ENCODE assay signal across 14 cellular contexts in the genomic region with DNA sequence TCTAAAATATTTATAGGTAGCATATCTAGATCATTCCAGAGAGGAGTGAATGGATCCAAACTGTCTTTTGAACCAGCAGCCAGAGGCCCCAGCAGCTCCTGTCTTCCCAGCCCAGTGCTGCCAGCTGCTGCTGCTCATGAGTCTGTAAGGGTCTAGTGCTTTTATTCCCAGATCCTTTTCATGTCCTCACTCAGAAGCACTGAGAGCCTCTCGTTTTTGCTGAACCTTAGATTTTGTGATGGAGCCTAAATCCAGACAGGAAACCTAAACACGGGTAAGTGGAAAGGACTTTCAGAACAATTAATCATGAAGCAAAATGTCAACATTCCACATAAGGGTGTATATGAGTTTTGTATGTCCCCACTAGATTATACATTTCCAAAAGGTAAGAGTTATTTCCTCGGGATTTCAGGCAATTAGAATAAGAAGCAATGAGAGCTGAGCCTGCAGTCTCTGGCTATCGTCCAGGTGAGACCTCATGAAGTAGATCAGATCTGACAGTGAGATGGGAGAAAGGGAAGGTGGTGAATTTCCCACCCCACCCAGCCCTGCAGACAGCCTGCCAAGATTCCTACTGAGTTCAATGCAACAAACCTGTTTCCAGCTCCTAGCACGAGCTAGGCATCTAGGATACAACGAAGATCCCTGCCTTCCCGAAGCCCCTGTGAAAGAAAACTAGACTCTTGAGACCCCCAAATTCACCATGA.
DNase-seq lines count a peak whose midpoint lies in the region; ATAC-seq, FAIRE-seq and TF ChIP-seq lines count a peak whose summit lies in the region.
"Had no signal": no experiment of that assay in that cellular context is flagged by ENCODE, and none has a peak within 500 bp of the region (broad histone marks: within the 10 kb centered on the region; RNA-seq: fewer than 3 reads in every experiment).

No MANE protein-coding gene starts in this region.

- peaks cover 94% of the 10 kb centered on the region for H3K4me1 ChIP-seq in HepG2 (ENCODE audit: insufficient read depth, low read length)
- peaks cover 0 to 56% (median 23%) of the 10 kb centered on the region in 4 donors for H3K4me1 ChIP-seq in right lobe of liver
- peaks cover 19% of the 10 kb centered on the region for H3K4me1 ChIP-seq in adipocyte (ENCODE audit: control insufficient read depth, insufficient read depth, low read length)
- peaks cover 29% of the 10 kb centered on the region for H3K4me1 ChIP-seq in keratinocyte (ENCODE audit: control insufficient read depth, extremely low read depth, insufficient read depth, low read length)

- H3K27ac ChIP-seq in HepG2 (ENCODE audit: extremely low read length, insufficient read depth, low read length) (peak overlapping the region; percentile 86), right lobe of liver (peak overlapping the region in 1 of 3 donors; percentile 67), keratinocyte (ENCODE audit: control insufficient read depth, insufficient read depth, low read length) (no peak overlapping the region)
- H3K27ac ChIP-seq: esophagus muscularis mucosa had no signal

- POLR2A ChIA-PET in HepG2 (lab: Yijun Ruan, JAX), result interaction anchor here (5.3 kb wide), 1 partner anchor 172 kb away, joined by 42 read pairs; a partner anchor contains a TSS

- H3K9me3 ChIP-seq in HepG2 (ENCODE audit: low read length) (no peaks in the 10 kb centered on the region), right lobe of liver (no peaks in the 10 kb centered on the region), adipocyte (ENCODE audit: control insufficient read depth, low read length) (no peaks in the 10 kb centered on the region), keratinocyte (ENCODE audit: control insufficient read depth, low read depth, low read length) (no peaks in the 10 kb centered on the region)
- H3K9me3 ChIP-seq: esophagus muscularis mucosa had no signal

- no peak for TF ChIP-seq RAD21 in HepG2 (CRISPR knock-in tag; IDR thresholded peaks at IDR 0.05)

- H3K79me2 ChIP-seq in HepG2 (ENCODE audit: insufficient read depth, low read length) (no peaks in the 10 kb centered on the region), keratinocyte (ENCODE audit: control insufficient read depth, insufficient read depth, low read length) (no peaks in the 10 kb centered on the region)

- TF ChIP-seq POLR2A in HepG2 (IDR thresholded peaks at IDR 0.05; ENCODE audit: insufficient read depth in 1 of 2, low read depth in 2 of 2, low read length in 2 of 2) (no peak), right lobe of liver (IDR thresholded peaks at IDR 0.05) (no peak)

- BruUV-seq in HepG2 (replicated peaks; lab: Mats Ljungman, UMichigan), result no TSS peak

- DNase-seq in HepG2 (ENCODE audit: low spot score) (no peak), right lobe of liver (no peak), adipocyte (ENCODE audit: low read depth) (peak; percentile 14), keratinocyte (ENCODE audit: low read depth, low spot score) (no peak), GDM1 (lab: John Stamatoyannopoulos, UW) (no peak), COLO668 (lab: John Stamatoyannopoulos, UW; ENCODE audit: unreplicated experiment) (no peak), nucleus accumbens (lab: John Stamatoyannopoulos, UW) (no peak), NCI-H1436 treated with DMSO at 0.1 percent for 48 hours (lab: John Stamatoyannopoulos, UW) (no peak)
- DNase-seq: activated CD4-positive, alpha-beta T cell treated with anti-CD3 and anti-CD28 coated beads, Interleukin-2, amount 50 U/mL, for 4 hours; AML-193; midbrain; stimulated activated CD4-positive, alpha-beta T cell treated with anti-CD3 and anti-CD28 coated beads, Interleukin-4, amount 100 ng/mL, for 24 hours; stimulated activated naive B cell treated with anti-CD40 and anti-IgM and Interleukin-4, amounts not matched to agents 10 μg/mL and 1 μg/mL and 100 μg/mL, for 72 hours had no signal

- H3K27me3 ChIP-seq in HepG2 (ENCODE audit: control insufficient read depth in 1 of 2, insufficient read depth in 2 of 2, low read length in 2 of 2), result no peaks in the 10 kb centered on the region
- no peaks in the 10 kb centered on the region for H3K27me3 ChIP-seq in right lobe of liver
- H3K27me3 ChIP-seq in adipocyte (replicated peaks; ENCODE audit: control insufficient read depth, insufficient read depth, low read length), result no peaks in the 10 kb centered on the region
- no peaks in the 10 kb centered on the region for H3K27me3 ChIP-seq in keratinocyte (ENCODE audit: control insufficient read depth, extremely low read depth, insufficient read depth, low read length)
- H3K27me3 ChIP-seq: esophagus muscularis mucosa had no signal

- TF ChIP-seq CTCF in HepG2 (CRISPR knock-in tag; IDR thresholded peaks at IDR 0.05) (no peak), right lobe of liver (IDR thresholded peaks at IDR 0.05) (no peak), keratinocyte (optimal IDR thresholded peaks at IDR 0.05 in 1 of 3, IDR thresholded peaks at IDR 0.05 in 1 of 3, conservative IDR thresholded peaks at IDR 0.05 in 1 of 3; ENCODE audit: extremely low read depth in 1 of 3, insufficient read depth in 2 of 3, low read length in 3 of 3) (no peak)

- CTCF ChIA-PET in HepG2 (lab: Yijun Ruan, JAX; ENCODE audit: low intra/inter-chr PET ratio, low total read pairs), result no interaction called here

- WGBS in HepG2 (ENCODE audit: low lambda C conversion rate), result 38% methylated on average over 7 of the region's 7 CpGs
- 59% methylated on average over 7 of the region's 7 CpGs for WGBS in right lobe of liver (ENCODE audit: insufficient coverage, low coverage, low lambda C conversion rate, missing lambda C conversion rate)

- H3K36me3 ChIP-seq in HepG2 (replicated peaks in 1 of 2; ENCODE audit: control insufficient read depth in 1 of 2, insufficient read depth in 2 of 2, low read length in 2 of 2) (no peaks in the 10 kb centered on the region), right lobe of liver (no peaks in the 10 kb centered on the region), adipocyte (ENCODE audit: control insufficient read depth, insufficient read depth, low read length, severe bottlenecking) (no peaks in the 10 kb centered on the region), keratinocyte (ENCODE audit: control insufficient read depth in 2 of 2, extremely low read depth in 1 of 2, insufficient read depth in 2 of 2, low read length in 2 of 2) (no peaks in the 10 kb centered on the region)
- H3K36me3 ChIP-seq: esophagus muscularis mucosa had no signal

- dilution Hi-C loops in keratinocyte (cut with MboI; ENCODE audit: extremely low pct_ligation_motif_present, low sequenced_read_pairs), result no loop called here

- TF ChIP-seq EP300 in HepG2 (IDR thresholded peaks at IDR 0.05; ENCODE audit: low read depth in 2 of 2, low read length in 2 of 2) (no peak), HepG2 (CRISPR knock-in tag; IDR thresholded peaks at IDR 0.05; ENCODE audit: borderline replicate concordance) (no peak)

- intact Hi-C loops in HepG2 (cut with micrococcal nuclease; ENCODE audit: unreplicated experiment) (loop anchor here (5.0 to 10.0 kb wide), 3 partner anchors 38 to 1026 kb away; no protein-coding TSS in a partner anchor), right lobe of liver (cut with DNase I) (no loop called here)

- H3K9ac ChIP-seq in HepG2 (ENCODE audit: insufficient read depth, low read depth, low read length) (peak overlapping the region; percentile 37; the same call in 1 of the 2 replicates), adipocyte (ENCODE audit: low read length) (no peak overlapping the region), keratinocyte (ENCODE audit: control insufficient read depth, extremely low read depth, insufficient read depth, low read length) (no peak overlapping the region)

- H4K20me1 ChIP-seq in HepG2 (ENCODE audit: insufficient read depth, low read length), result no peaks in the 10 kb centered on the region
- H4K20me1 ChIP-seq in keratinocyte (ENCODE audit: control insufficient read depth, extremely low read depth, insufficient read depth, low read length), result no peaks in the 10 kb centered on the region

- FAIRE-seq in HepG2 (lab: Jason Lieb, UNC) (peak; percentile 37), keratinocyte (lab: Jason Lieb, UNC) (peak; percentile 32)

- H3K4me3 ChIP-seq in HepG2 (replicated peaks in 1 of 3; ENCODE audit: insufficient read depth in 1 of 3, low read depth in 2 of 3, low read length in 3 of 3) (no peak overlapping the region), right lobe of liver (no peak overlapping the region), adipocyte (ENCODE audit: low read length) (no peak overlapping the region), keratinocyte (ENCODE audit: control insufficient read depth in 2 of 3, extremely low read depth in 1 of 3, insufficient read depth in 2 of 3, low read depth in 1 of 3, low read length in 3 of 3) (no peak overlapping the region)
- H3K4me3 ChIP-seq: esophagus muscularis mucosa had no signal

- in situ Hi-C loops in HepG2 (cut with HindIII; ENCODE audit: extremely low pct_ligation_motif_present, low pct_unique_long_range_greater_than_20kb), result loop anchor here (10.0 kb wide), 1 partner anchor 236 kb away; no protein-coding TSS in a partner anchor

- H2AFZ ChIP-seq in HepG2 (ENCODE audit: low read length) (no peak overlapping the region), keratinocyte (ENCODE audit: control insufficient read depth, low read length) (peak overlapping the region; percentile 32)

- H3K4me2 ChIP-seq in HepG2 (ENCODE audit: low read depth, low read length), result peak overlapping the region; percentile 56; the same call in 1 of the 2 replicates
- peak overlapping the region; percentile 48 for H3K4me2 ChIP-seq in keratinocyte (ENCODE audit: control insufficient read depth, extremely low read depth, insufficient read depth, low read depth, low read length)

- no peaks in the 10 kb centered on the region for H3K9me1 ChIP-seq in keratinocyte (ENCODE audit: control insufficient read depth, extremely low read depth, insufficient read depth, low read length)

- no peak; the same call in 2 of the 3 replicates for ATAC-seq in HepG2
- ATAC-seq in right lobe of liver, result no peak
- ATAC-seq: stimulated activated naive B cell treated with anti-CD40 and anti-IgM and Interleukin-4, amounts not matched to agents 10 μg/mL and 1 μg/mL and 100 μg/mL, for 72 hours had no signal

TF ChIP-seq in HepG2, 621 proteins besides CTCF, POLR2A, EP300 and RAD21:
- 0 out of 2 replicates have a peak, but pooled peaks have one; percentile 29 for TF ChIP-seq ZNF205 (CRISPR knock-in tag; IDR thresholded peaks at IDR 0.05)
- TF ChIP-seq ZNF549 (CRISPR knock-in tag; IDR thresholded peaks at IDR 0.05), result no peak
TF ChIP-seq in HepG2: peak in this region for 1.
